In the genomic region with DNA sequence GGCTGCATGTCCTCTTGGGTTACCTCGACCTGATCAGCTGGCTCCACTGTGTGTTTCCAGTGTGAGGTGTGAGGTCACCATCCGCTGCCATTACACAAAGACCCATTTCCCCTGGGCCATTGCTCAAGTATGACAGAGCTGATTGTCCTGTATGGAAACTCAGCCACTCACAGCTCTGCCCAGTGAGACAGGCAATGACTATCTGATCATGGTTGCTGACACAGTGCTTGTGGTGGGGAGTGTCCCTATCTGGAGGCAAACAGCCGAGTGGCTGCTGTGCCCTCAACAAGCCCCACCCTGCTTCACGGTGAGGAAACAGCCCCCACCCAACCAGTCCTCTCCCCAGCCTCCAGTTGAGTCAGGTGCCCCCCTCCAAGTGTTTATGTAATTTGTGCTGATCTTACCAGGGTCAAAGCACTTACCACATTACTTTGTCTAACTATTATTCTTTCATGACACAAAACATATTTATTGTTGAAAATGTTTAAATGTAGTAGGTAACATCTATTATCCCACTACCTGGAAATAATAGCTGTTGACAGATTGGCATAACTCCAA, we compare ENCODE assay signal across 9 cellular contexts.
DNase-seq lines count a peak whose midpoint lies in the region; ATAC-seq and TF ChIP-seq lines count a peak whose summit lies in the region.
"Had no signal": no experiment of that assay in that cellular context is flagged by ENCODE, and none has a peak within 500 bp of the region (broad histone marks: within the 10 kb centered on the region; RNA-seq: fewer than 3 reads in every experiment).

No MANE protein-coding gene starts in this region.

- no peaks in the 10 kb centered on the region for H3K9me2 ChIP-seq in MM.1S (replicated peaks; ENCODE audit: insufficient read depth, low read length)

- no peaks in the 10 kb centered on the region for H3K27me3 Mint-ChIP-seq in stimulated activated memory B cell treated with anti-CD40 and anti-IgM and Interleukin-4, amounts not matched to agents 10 μg/mL and 1 μg/mL and 100 μg/mL, for 72 hours

- H2AFZ ChIP-seq in MM.1S (ENCODE audit: low read length) = no peak overlapping the region

- no peak overlapping the region for H3K4me3 ChIP-seq in MM.1S (ENCODE audit: low read length)

- H3K9ac ChIP-seq in MM.1S (ENCODE audit: low read length) = no peak overlapping the region

- peak overlapping the region; percentile 50 for H3K27ac Mint-ChIP-seq in stimulated activated memory B cell treated with anti-CD40 and anti-IgM and Interleukin-4, amounts not matched to agents 10 μg/mL and 1 μg/mL and 100 μg/mL, for 72 hours

- H3K79me2 ChIP-seq in MM.1S (ENCODE audit: low read length) = no peaks in the 10 kb centered on the region

- peaks cover 97% of the 10 kb centered on the region for H3K4me1 Mint-ChIP-seq in stimulated activated memory B cell treated with anti-CD40 and anti-IgM and Interleukin-4, amounts not matched to agents 10 μg/mL and 1 μg/mL and 100 μg/mL, for 72 hours

- no peak overlapping the region for H3K4me3 Mint-ChIP-seq in stimulated activated memory B cell treated with anti-CD40 and anti-IgM and Interleukin-4, amounts not matched to agents 10 μg/mL and 1 μg/mL and 100 μg/mL, for 72 hours

- no peaks in the 10 kb centered on the region for H4K20me1 ChIP-seq in MM.1S (ENCODE audit: insufficient read depth, low read length)

- H3K36me3 ChIP-seq in MM.1S (replicated peaks; ENCODE audit: insufficient read depth, low read length) = no peaks in the 10 kb centered on the region

- H3K36me3 Mint-ChIP-seq in stimulated activated memory B cell treated with anti-CD40 and anti-IgM and Interleukin-4, amounts not matched to agents 10 μg/mL and 1 μg/mL and 100 μg/mL, for 72 hours = peaks cover 22% of the 10 kb centered on the region

- no peaks in the 10 kb centered on the region for H3K27me3 ChIP-seq in MM.1S (replicated peaks; ENCODE audit: insufficient read depth, low read length)

- peaks cover 8% of the 10 kb centered on the region for H3F3A ChIP-seq in MM.1S (ENCODE audit: insufficient read depth, low read length)

- peak; percentile 42 for ATAC-seq in stimulated activated memory B cell treated with anti-CD40 and anti-IgM and Interleukin-4, amounts not matched to agents 10 μg/mL and 1 μg/mL and 100 μg/mL, for 72 hours
- ATAC-seq in HG03565 (IDR thresholded peaks at IDR 0.05; ENCODE audit: unreplicated experiment) = no peak

- peak; percentile 70 for DNase-seq in DMS153 (lab: John Stamatoyannopoulos, UW)
- no peak for DNase-seq in DMS153 treated with DMSO at 0.1 percent for 48 hours (lab: John Stamatoyannopoulos, UW; ENCODE audit: unreplicated experiment)
- DNase-seq in activated T-cell treated with anti-CD3 and anti-CD28 coated beads for 24 hours (ENCODE audit: low read depth) = peak; percentile 50
- DNase-seq in inferior parietal cortex (ENCODE audit: extremely low spot score) = peak; percentile 59
- no peak for DNase-seq in cerebellar cortex (ENCODE audit: low spot score)
- DNase-seq in MM.1S = no peak

- no peak overlapping the region for H3K4me2 ChIP-seq in MM.1S (ENCODE audit: low read depth, low read length)

- no peak overlapping the region for H3K27ac ChIP-seq in MM.1S (ENCODE audit: low read length)
- H3K27ac ChIP-seq: 22Rv1 had no signal

- no peaks in the 10 kb centered on the region for H3K9me3 Mint-ChIP-seq in stimulated activated memory B cell treated with anti-CD40 and anti-IgM and Interleukin-4, amounts not matched to agents 10 μg/mL and 1 μg/mL and 100 μg/mL, for 72 hours

- H3K9me3 ChIP-seq in MM.1S (replicated peaks; ENCODE audit: insufficient read depth, low read length) = no peaks in the 10 kb centered on the region

- no peak for TF ChIP-seq CTCF in MM.1S (IDR thresholded peaks at IDR 0.05; ENCODE audit: low read length)

- peaks cover 45% of the 10 kb centered on the region for H3K4me1 ChIP-seq in MM.1S (ENCODE audit: low read length)

Comparison
In these comparisons a context has a peak if more than half of its experiments do, and no peak if none do; other contexts are left out.
1. DNase-seq: peak in DMS153 (single experiment), activated T-cell treated with anti-CD3 and anti-CD28 coated beads for 24 hours (single experiment) and inferior parietal cortex (single experiment); none in DMS153 treated with DMSO at 0.1 percent for 48 hours (single experiment), cerebellar cortex (single experiment) and MM.1S (single experiment).